9 cellular contexts compared by ENCODE assay signal in genomic region chr14:62126885-62127478, GRCh38.
A peak's percentile ranks its signal among the peaks of the same experiment; 100 is the strongest.
DNase-seq lines count a peak whose midpoint lies in the region; ATAC-seq, FAIRE-seq and TF ChIP-seq lines count a peak whose summit lies in the region.
"Had no signal": no experiment of that assay in that cellular context is flagged by ENCODE, and none has a peak within 500 bp of the region (broad histone marks: within the 10 kb centered on the region; RNA-seq: fewer than 3 reads in every experiment).

No MANE protein-coding gene starts in this region.

- no peaks in the 10 kb centered on the region for H3K4me1 ChIP-seq in foreskin keratinocyte

- FAIRE-seq in TTC549 (lab: Jason Lieb, UNC): peak; percentile 88

- no peak overlapping the region for H3K27ac ChIP-seq in foreskin keratinocyte
- H3K27ac ChIP-seq: neutrophil had no signal

- ATAC-seq in HG02973 (IDR thresholded peaks at IDR 0.05; ENCODE audit: unreplicated experiment) (peak; percentile 61), foreskin keratinocyte (peak; percentile 72)

- DNase-seq in AG09309 (ENCODE audit: low read depth) (peak; percentile 32), GM13976 (ENCODE audit: low spot score) (peak; percentile 30), NCI-H2081 treated with DMSO at 0.1 percent for 48 hours (lab: John Stamatoyannopoulos, UW) (peak; percentile 20), foreskin keratinocyte (peak in 1 of 2 donors; percentile 47), pulmonary artery endothelial cell (ENCODE audit: low read depth, low spot score) (peak; percentile 17), GM19240 (ENCODE audit: insufficient read length, low spot score) (no peak)

- H3K27me3 ChIP-seq in foreskin keratinocyte: peaks cover 77% of the 10 kb centered on the region

- peak; percentile 75 for TF ChIP-seq CTCF in AG09309 (IDR thresholded peaks at IDR 0.05; ENCODE audit: control insufficient read depth, insufficient read depth, low read depth, low read length, missing control alignments)
- TF ChIP-seq CTCF in GM13976 (IDR thresholded peaks at IDR 0.05; ENCODE audit: borderline replicate concordance, control extremely low read depth, extremely low read depth, insufficient read depth, missing control alignments): peak; percentile 62
- TF ChIP-seq CTCF in foreskin keratinocyte (conservative IDR thresholded peaks at IDR 0.05): peak; percentile 90

- in situ Hi-C loops in GM13976 (cut with MboI; ENCODE audit: low sequenced_read_pairs, unreplicated experiment): loop anchor here (10.0 to 25.0 kb wide), 2 partner anchors 202 to 665 kb away; no protein-coding TSS in a partner anchor

- no peak overlapping the region for H3K4me3 ChIP-seq in AG09309 (ENCODE audit: control insufficient read depth, low read depth, low read length)
